Comparison of ENCODE assay signal across 10 cellular contexts in genomic region chr6:87012035-87012434, GRCh38.
"Had no signal": no experiment of that assay in that cellular context is flagged by ENCODE, and none has a peak within 500 bp of the region (broad histone marks: within the 10 kb centered on the region; RNA-seq: fewer than 3 reads in every experiment).

No MANE protein-coding gene starts in this region.

- H3K36me3 ChIP-seq: HAP-1 had no signal

- DNase-seq: GM23248, GOT3, H7, HFFc6, Karpas-422, KBM-7 had no signal

- H3K4me3 Mint-ChIP-seq: HFFc6, IgD-negative memory B cell had no signal

- ATAC-seq: HCT116, HepG2 had no signal

- H3K9me3 ChIP-seq: HAP-1 had no signal

- H3K27ac Mint-ChIP-seq: HFFc6, IgD-negative memory B cell had no signal

- H3K4me1 ChIP-seq: HAP-1 had no signal

- H3K4me3 ChIP-seq: GM23248, HAP-1 had no signal

- H3K36me3 Mint-ChIP-seq: IgD-negative memory B cell had no signal
